In genomic region chr18:63180333-63180732, GRCh38 we compare ENCODE assay signal across 21 cellular contexts.
DNase-seq lines count a peak whose midpoint lies in the region; ATAC-seq and TF ChIP-seq lines count a peak whose summit lies in the region.
"Had no signal": no experiment of that assay in that cellular context is flagged by ENCODE, and none has a peak within 500 bp of the region (broad histone marks: within the 10 kb centered on the region; RNA-seq: fewer than 3 reads in every experiment).

No MANE protein-coding gene starts in this region.

- TF ChIP-seq CTCF in uterus (IDR thresholded peaks at IDR 0.05) = no peak

- no peak overlapping the region for H2BK5ac ChIP-seq in mesendoderm (ENCODE audit: low read length)

- H3K27ac Mint-ChIP-seq in activated naive CD8-positive, alpha-beta T cell = peak overlapping the region; percentile 11
- no peak overlapping the region for H3K27ac Mint-ChIP-seq in activated naive CD8-positive, alpha-beta T cell treated with anti-CD3 and anti-CD28 coated beads, Interleukin-2, amount 50 U/mL, for 24 hours
- H3K27ac Mint-ChIP-seq in T-cell (peak overlapping the region; percentile 21 to 56), memory B cell (peak overlapping the region; percentile 87)
- H3K27ac Mint-ChIP-seq: activated CD4-positive, alpha-beta T cell treated with anti-CD3 and anti-CD28 coated beads, Interleukin-2, amount 10 ng/mL, durations not matched to agents 7 days and 5 days had no signal

- H4K5ac ChIP-seq in mesendoderm (ENCODE audit: low read length) = no peak overlapping the region

- H3K4me1 ChIP-seq in uterus (peaks cover 0 to 17% of the 10 kb centered on the region in 2 donors), mesendoderm (ENCODE audit: control insufficient read depth, low read depth, low read length) (no peaks in the 10 kb centered on the region)

- H3K4me3 Mint-ChIP-seq in activated naive CD8-positive, alpha-beta T cell = no peak overlapping the region
- H3K4me3 Mint-ChIP-seq in activated naive CD8-positive, alpha-beta T cell treated with anti-CD3 and anti-CD28 coated beads, Interleukin-2, amount 50 U/mL, for 24 hours = no peak overlapping the region
- H3K4me3 Mint-ChIP-seq in T-cell (no peak overlapping the region), memory B cell (peak overlapping the region; percentile 76)
- H3K4me3 Mint-ChIP-seq: activated CD4-positive, alpha-beta T cell treated with anti-CD3 and anti-CD28 coated beads, Interleukin-2, amount 10 ng/mL, durations not matched to agents 7 days and 5 days; activated naive CD4-positive, alpha-beta T cell treated with anti-CD3 and anti-CD28 coated beads for 36 hours had no signal

- ATAC-seq in activated naive CD8-positive, alpha-beta T cell treated with anti-CD3 and anti-CD28 coated beads, Interleukin-2, amount 50 U/mL, for 24 hours = no peak
- ATAC-seq in T-cell (replicated peaks in 1 of 4) = no peak
- no peak for ATAC-seq in memory B cell (ENCODE audit: low read depth)
- no peak for ATAC-seq in GM21423 (IDR thresholded peaks at IDR 0.05; ENCODE audit: unreplicated experiment)
- ATAC-seq: left colon, Right ventricle myocardium inferior had no signal

- no CpG with 5 or more reads among the region's 11 CpGs for WGBS in mesendoderm (ENCODE audit: extremely low coverage, insufficient coverage, low lambda C conversion rate)

- H3K79me2 ChIP-seq in mesendoderm (ENCODE audit: control insufficient read depth, insufficient read depth, low read length) = no peaks in the 10 kb centered on the region

- H3K36me3 Mint-ChIP-seq in activated naive CD8-positive, alpha-beta T cell = peaks cover 10% of the 10 kb centered on the region
- H3K36me3 Mint-ChIP-seq in activated naive CD8-positive, alpha-beta T cell treated with anti-CD3 and anti-CD28 coated beads, Interleukin-2, amount 50 U/mL, for 24 hours (ENCODE audit: low read depth) = peaks cover 16% of the 10 kb centered on the region
- H3K36me3 Mint-ChIP-seq in T-cell = peaks cover 32% of the 10 kb centered on the region
- peaks cover 8% of the 10 kb centered on the region for H3K36me3 Mint-ChIP-seq in memory B cell

- no peak overlapping the region for H3K18ac ChIP-seq in mesendoderm (ENCODE audit: low read length)

- H2AK5ac ChIP-seq in mesendoderm (ENCODE audit: low read length) = no peak overlapping the region

- no peaks in the 10 kb centered on the region for H3K79me1 ChIP-seq in mesendoderm (ENCODE audit: low read length)

- H3K27ac ChIP-seq in uterus = peak overlapping the region; percentile 88 to 91
- H3K27ac ChIP-seq in mesendoderm (ENCODE audit: low read depth, low read length) = no peak overlapping the region
- H3K27ac ChIP-seq: right atrium auricular region, testis had no signal

- peaks cover 80% of the 10 kb centered on the region for H3K4me1 Mint-ChIP-seq in activated naive CD8-positive, alpha-beta T cell (ENCODE audit: low read depth)
- H3K4me1 Mint-ChIP-seq in activated naive CD8-positive, alpha-beta T cell treated with anti-CD3 and anti-CD28 coated beads, Interleukin-2, amount 50 U/mL, for 24 hours = peaks cover 85% of the 10 kb centered on the region
- peaks cover 76 to 85% (median 77%) of the 10 kb centered on the region in 3 donors for H3K4me1 Mint-ChIP-seq in T-cell
- H3K4me1 Mint-ChIP-seq in memory B cell = peaks cover 85% of the 10 kb centered on the region

- no peaks in the 10 kb centered on the region for H3K27me3 Mint-ChIP-seq in activated naive CD8-positive, alpha-beta T cell
- no peaks in the 10 kb centered on the region for H3K27me3 Mint-ChIP-seq in activated naive CD8-positive, alpha-beta T cell treated with anti-CD3 and anti-CD28 coated beads, Interleukin-2, amount 50 U/mL, for 24 hours
- H3K27me3 Mint-ChIP-seq in T-cell = no peaks in the 10 kb centered on the region
- H3K27me3 Mint-ChIP-seq in memory B cell = no peaks in the 10 kb centered on the region
- H3K27me3 Mint-ChIP-seq: activated CD4-positive, alpha-beta T cell treated with anti-CD3 and anti-CD28 coated beads, Interleukin-2, amount 10 ng/mL, durations not matched to agents 7 days and 5 days had no signal

- POLR2A ChIA-PET in T-cell (lab: Charles Lee) = no interaction called here

- no peak overlapping the region for H3K4me2 ChIP-seq in mesendoderm (ENCODE audit: low read length)

- H2BK120ac ChIP-seq in mesendoderm (ENCODE audit: low read depth, low read length) = no peak overlapping the region

- H3K4ac ChIP-seq in mesendoderm (ENCODE audit: low read depth, low read length) = no peak overlapping the region

- CTCF ChIA-PET in T-cell (lab: Charles Lee) = interaction anchor here (0.5 to 1.1 kb wide), 3 partner anchors 16 to 594 kb away, joined by 3 read pairs; no protein-coding TSS in a partner anchor

- DNase-seq in activated naive CD8-positive, alpha-beta T cell treated with anti-CD3 and anti-CD28 coated beads, Interleukin-2, amount 50 U/mL, for 24 hours = no peak
- DNase-seq in T-cell (no peak), memory B cell (ENCODE audit: low spot score in 2 of 2) (no peak), uterus (no peak), mesendoderm (no peak), cerebellar nuclear complex (lab: John Stamatoyannopoulos, UW) (no peak)
- DNase-seq: ACHN; activated CD4-positive, alpha-beta T cell treated with anti-CD3 and anti-CD28 coated beads, Interleukin-2, amount 10 ng/mL, durations not matched to agents 7 days and 5 days; cortex of kidney; KG1; left colon; MV-4-11; NCI-H1694 treated with DMSO at 0.1 percent for 48 hours; NCI-H774; OCI-M1; testis had no signal

- H3K27me3 ChIP-seq in uterus = no peaks in the 10 kb centered on the region
- no peaks in the 10 kb centered on the region for H3K27me3 ChIP-seq in mesendoderm (ENCODE audit: insufficient read depth, low read length, poor library complexity)
- H3K27me3 ChIP-seq: right atrium auricular region, testis had no signal

- H3K9ac ChIP-seq in mesendoderm (ENCODE audit: low read length) = no peak overlapping the region

- no peaks in the 10 kb centered on the region for H3K9me3 ChIP-seq in uterus
- H3K9me3 ChIP-seq: right atrium auricular region, testis had no signal

- no peak overlapping the region for H2BK15ac ChIP-seq in mesendoderm (replicated peaks; ENCODE audit: low read depth)

- TF ChIP-seq POLR2A in uterus (IDR thresholded peaks at IDR 0.05) = no peak

- H3K36me3 ChIP-seq in uterus (no peaks in the 10 kb centered on the region), mesendoderm (ENCODE audit: control insufficient read depth, insufficient read depth, low read length) (no peaks in the 10 kb centered on the region)
- H3K36me3 ChIP-seq: right atrium auricular region had no signal

- intact Hi-C loops in uterus (cut with DNase I; ENCODE audit: low total_unique reads) = no loop called here

- H3K4me3 ChIP-seq in uterus (no peak overlapping the region), mesendoderm (ENCODE audit: low read length) (no peak overlapping the region)
- H3K4me3 ChIP-seq: right atrium auricular region, testis had no signal

- H3K56ac ChIP-seq in mesendoderm (ENCODE audit: low read length) = no peak overlapping the region

- no peak overlapping the region for H4K8ac ChIP-seq in mesendoderm (ENCODE audit: low read depth, low read length)

- no peak overlapping the region for H3K23ac ChIP-seq in mesendoderm (ENCODE audit: low read length)

- H3K9me3 Mint-ChIP-seq in activated naive CD8-positive, alpha-beta T cell (ENCODE audit: low read depth) = no peaks in the 10 kb centered on the region
- no peaks in the 10 kb centered on the region for H3K9me3 Mint-ChIP-seq in activated naive CD8-positive, alpha-beta T cell treated with anti-CD3 and anti-CD28 coated beads, Interleukin-2, amount 50 U/mL, for 24 hours
- H3K9me3 Mint-ChIP-seq in T-cell = no peaks in the 10 kb centered on the region
- no peaks in the 10 kb centered on the region for H3K9me3 Mint-ChIP-seq in memory B cell
- H3K9me3 Mint-ChIP-seq: activated CD4-positive, alpha-beta T cell treated with anti-CD3 and anti-CD28 coated beads, Interleukin-2, amount 10 ng/mL, durations not matched to agents 7 days and 5 days; activated naive CD4-positive, alpha-beta T cell treated with anti-CD3 and anti-CD28 coated beads for 36 hours had no signal
